In genomic region chr11:123321641-123322040, GRCh38 we compare ENCODE assay signal across 15 cellular contexts.
"Had no signal": no experiment of that assay in that cellular context is flagged by ENCODE, and none has a peak within 500 bp of the region (broad histone marks: within the 10 kb centered on the region; RNA-seq: fewer than 3 reads in every experiment).

No MANE protein-coding gene starts in this region.

- ATAC-seq: heart right ventricle; naive thymus-derived CD4-positive, alpha-beta T cell; right cardiac atrium had no signal

- H3K36me3 ChIP-seq: esophagus squamous epithelium, heart right ventricle, ovary, suprapubic skin, thyroid gland had no signal

- FAIRE-seq: colon, frontal cortex, islet of Langerhans, small intestine, urothelium cell line had no signal

- DNase-seq: esophagus squamous epithelium; heart right ventricle; kidney glomerular epithelial cell; naive thymus-derived CD4-positive, alpha-beta T cell; ovary; right cardiac atrium; small intestine; stimulated activated CD4-positive, alpha-beta T cell treated with anti-CD3 and anti-CD28 coated beads, Interleukin-12 subunit alpha, Interleukin-12 subunit beta, amount 100 ng/mL, for 4 hours; stimulated activated naive CD4-positive, alpha-beta T cell treated with Interleukin-2 at 50 U/mL for 16 hours; thyroid gland had no signal

- H3K27me3 ChIP-seq: ovary, suprapubic skin, thyroid gland had no signal

- H3K4me3 ChIP-seq: esophagus squamous epithelium, heart right ventricle, ovary, suprapubic skin, thyroid gland had no signal
